Comparison of ENCODE assay signal across 3 cellular contexts in the genomic region with DNA sequence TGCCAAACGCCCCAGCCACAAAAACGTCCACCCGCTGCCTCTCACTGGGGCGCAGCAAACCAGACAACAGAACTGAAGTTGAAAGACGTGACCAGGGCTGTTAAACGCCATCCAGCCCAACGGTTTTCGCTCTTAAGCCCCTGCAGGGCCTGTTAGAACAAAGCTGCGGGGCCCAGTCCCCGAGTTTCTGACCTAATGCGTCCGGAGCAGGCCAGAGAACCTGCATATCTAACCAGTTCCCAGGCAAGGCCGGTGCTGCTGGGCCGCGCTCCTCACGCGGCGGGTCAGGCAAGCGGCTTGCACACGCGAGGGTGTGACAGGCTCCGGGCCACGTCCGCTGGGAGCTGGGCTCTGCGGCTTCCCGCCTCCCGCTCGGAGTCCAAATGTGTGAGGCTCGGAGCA.
TF ChIP-seq lines count a peak whose summit lies in the region.

No MANE protein-coding gene starts in this region.

TF ChIP-seq in SK-N-SH, 30 proteins besides CTCF, POLR2A, EP300 and RAD21 (continues in another document):
- TF ChIP-seq MEF2A (IDR thresholded peaks at IDR 0.05; ENCODE audit: borderline replicate concordance, low read depth) = no peak
- no peak for TF ChIP-seq RCOR1 (IDR thresholded peaks at IDR 0.05; ENCODE audit: low read length)
- no peak for TF ChIP-seq TAF1 (IDR thresholded peaks at IDR 0.05; ENCODE audit: borderline replicate concordance, low read depth, low read length)
- TF ChIP-seq ELF1 (IDR thresholded peaks at IDR 0.05) = no peak
- TF ChIP-seq, protein P1, sequence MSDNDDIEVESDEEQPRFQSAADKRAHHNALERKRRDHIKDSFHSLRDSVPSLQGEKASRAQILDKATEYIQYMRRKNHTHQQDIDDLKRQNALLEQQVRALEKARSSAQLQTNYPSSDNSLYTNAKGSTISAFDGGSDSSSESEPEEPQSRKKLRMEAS (IDR thresholded peaks at IDR 0.05; ENCODE audit: low read depth) = no peak
- no peak for TF ChIP-seq TEAD4 (IDR thresholded peaks at IDR 0.05; ENCODE audit: borderline replicate concordance, insufficient read depth)
- TF ChIP-seq TCF12 (IDR thresholded peaks at IDR 0.05) = no peak
- TF ChIP-seq, protein P2, sequence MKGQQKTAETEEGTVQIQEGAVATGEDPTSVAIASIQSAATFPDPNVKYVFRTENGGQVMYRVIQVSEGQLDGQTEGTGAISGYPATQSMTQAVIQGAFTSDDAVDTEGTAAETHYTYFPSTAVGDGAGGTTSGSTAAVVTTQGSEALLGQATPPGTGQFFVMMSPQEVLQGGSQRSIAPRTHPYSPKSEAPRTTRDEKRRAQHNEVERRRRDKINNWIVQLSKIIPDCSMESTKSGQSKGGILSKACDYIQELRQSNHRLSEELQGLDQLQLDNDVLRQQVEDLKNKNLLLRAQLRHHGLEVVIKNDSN (IDR thresholded peaks at IDR 0.05; ENCODE audit: borderline replicate concordance, low read depth) = no peak
- no peak for TF ChIP-seq YY1 (IDR thresholded peaks at IDR 0.05; ENCODE audit: low read depth)
- no peak for TF ChIP-seq NFIC (IDR thresholded peaks at IDR 0.05; ENCODE audit: borderline replicate concordance)
- TF ChIP-seq, protein P3, sequence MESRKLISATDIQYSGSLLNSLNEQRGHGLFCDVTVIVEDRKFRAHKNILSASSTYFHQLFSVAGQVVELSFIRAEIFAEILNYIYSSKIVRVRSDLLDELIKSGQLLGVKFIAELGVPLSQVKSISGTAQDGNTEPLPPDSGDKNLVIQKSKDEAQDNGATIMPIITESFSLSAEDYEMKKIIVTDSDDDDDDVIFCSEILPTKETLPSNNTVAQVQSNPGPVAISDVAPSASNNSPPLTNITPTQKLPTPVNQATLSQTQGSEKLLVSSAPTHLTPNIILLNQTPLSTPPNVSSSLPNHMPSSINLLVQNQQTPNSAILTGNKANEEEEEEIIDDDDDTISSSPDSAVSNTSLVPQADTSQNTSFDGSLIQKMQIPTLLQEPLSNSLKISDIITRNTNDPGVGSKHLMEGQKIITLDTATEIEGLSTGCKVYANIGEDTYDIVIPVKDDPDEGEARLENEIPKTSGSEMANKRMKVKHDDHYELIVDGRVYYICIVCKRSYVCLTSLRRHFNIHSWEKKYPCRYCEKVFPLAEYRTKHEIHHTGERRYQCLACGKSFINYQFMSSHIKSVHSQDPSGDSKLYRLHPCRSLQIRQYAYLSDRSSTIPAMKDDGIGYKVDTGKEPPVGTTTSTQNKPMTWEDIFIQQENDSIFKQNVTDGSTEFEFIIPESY (IDR thresholded peaks at IDR 0.05; ENCODE audit: borderline replicate concordance, low read depth) = no peak
- no peak for TF ChIP-seq FOSL2 (IDR thresholded peaks at IDR 0.05; ENCODE audit: borderline replicate concordance, low read depth)
- no peak for TF ChIP-seq RFX5 (IDR thresholded peaks at IDR 0.05; ENCODE audit: low read length)
- no peak for TF ChIP-seq FOXM1 (IDR thresholded peaks at IDR 0.05; ENCODE audit: low read depth)
- TF ChIP-seq NRF1 (IDR thresholded peaks at IDR 0.05; ENCODE audit: low read depth, low read length) = no peak
- TF ChIP-seq, protein P4, sequence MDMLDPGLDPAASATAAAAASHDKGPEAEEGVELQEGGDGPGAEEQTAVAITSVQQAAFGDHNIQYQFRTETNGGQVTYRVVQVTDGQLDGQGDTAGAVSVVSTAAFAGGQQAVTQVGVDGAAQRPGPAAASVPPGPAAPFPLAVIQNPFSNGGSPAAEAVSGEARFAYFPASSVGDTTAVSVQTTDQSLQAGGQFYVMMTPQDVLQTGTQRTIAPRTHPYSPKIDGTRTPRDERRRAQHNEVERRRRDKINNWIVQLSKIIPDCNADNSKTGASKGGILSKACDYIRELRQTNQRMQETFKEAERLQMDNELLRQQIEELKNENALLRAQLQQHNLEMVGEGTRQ (IDR thresholded peaks at IDR 0.05; ENCODE audit: borderline replicate concordance, low read depth, low read length) = no peak

TF ChIP-seq in SK-N-SH treated with all-trans-retinoic acid at 6 μM for 48 hours, 23 proteins besides CTCF, POLR2A, EP300 and RAD21 (continued from another document and continues in another):
- TF ChIP-seq ZNF8 (CRISPR knock-in tag; IDR thresholded peaks at IDR 0.05) = no peak
- TF ChIP-seq, protein P5, sequence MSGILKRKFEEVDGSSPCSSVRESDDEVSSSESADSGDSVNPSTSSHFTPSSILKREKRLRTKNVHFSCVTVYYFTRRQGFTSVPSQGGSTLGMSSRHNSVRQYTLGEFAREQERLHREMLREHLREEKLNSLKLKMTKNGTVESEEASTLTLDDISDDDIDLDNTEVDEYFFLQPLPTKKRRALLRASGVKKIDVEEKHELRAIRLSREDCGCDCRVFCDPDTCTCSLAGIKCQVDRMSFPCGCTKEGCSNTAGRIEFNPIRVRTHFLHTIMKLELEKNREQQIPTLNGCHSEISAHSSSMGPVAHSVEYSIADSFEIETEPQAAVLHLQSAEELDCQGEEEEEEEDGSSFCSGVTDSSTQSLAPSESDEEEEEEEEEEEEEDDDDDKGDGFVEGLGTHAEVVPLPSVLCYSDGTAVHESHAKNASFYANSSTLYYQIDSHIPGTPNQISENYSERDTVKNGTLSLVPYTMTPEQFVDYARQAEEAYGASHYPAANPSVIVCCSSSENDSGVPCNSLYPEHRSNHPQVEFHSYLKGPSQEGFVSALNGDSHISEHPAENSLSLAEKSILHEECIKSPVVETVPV (CRISPR knock-in tag; IDR thresholded peaks at IDR 0.05) = no peak
- TF ChIP-seq, protein P6, sequence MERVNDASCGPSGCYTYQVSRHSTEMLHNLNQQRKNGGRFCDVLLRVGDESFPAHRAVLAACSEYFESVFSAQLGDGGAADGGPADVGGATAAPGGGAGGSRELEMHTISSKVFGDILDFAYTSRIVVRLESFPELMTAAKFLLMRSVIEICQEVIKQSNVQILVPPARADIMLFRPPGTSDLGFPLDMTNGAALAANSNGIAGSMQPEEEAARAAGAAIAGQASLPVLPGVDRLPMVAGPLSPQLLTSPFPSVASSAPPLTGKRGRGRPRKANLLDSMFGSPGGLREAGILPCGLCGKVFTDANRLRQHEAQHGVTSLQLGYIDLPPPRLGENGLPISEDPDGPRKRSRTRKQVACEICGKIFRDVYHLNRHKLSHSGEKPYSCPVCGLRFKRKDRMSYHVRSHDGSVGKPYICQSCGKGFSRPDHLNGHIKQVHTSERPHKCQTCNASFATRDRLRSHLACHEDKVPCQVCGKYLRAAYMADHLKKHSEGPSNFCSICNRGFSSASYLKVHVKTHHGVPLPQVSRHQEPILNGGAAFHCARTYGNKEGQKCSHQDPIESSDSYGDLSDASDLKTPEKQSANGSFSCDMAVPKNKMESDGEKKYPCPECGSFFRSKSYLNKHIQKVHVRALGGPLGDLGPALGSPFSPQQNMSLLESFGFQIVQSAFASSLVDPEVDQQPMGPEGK (CRISPR knock-in tag; IDR thresholded peaks at IDR 0.05; ENCODE audit: borderline replicate concordance) = no peak
- no peak for TF ChIP-seq ZNF565 (CRISPR knock-in tag; conservative IDR thresholded peaks at IDR 0.05; ENCODE audit: low read depth)
- TF ChIP-seq ZFP30 (CRISPR knock-in tag; IDR thresholded peaks at IDR 0.05) = no peak
- no peak for TF ChIP-seq GLIS3 (CRISPR knock-in tag; IDR thresholded peaks at IDR 0.05)
- no peak for TF ChIP-seq BACH2 (CRISPR knock-in tag; IDR thresholded peaks at IDR 0.05; ENCODE audit: borderline replicate concordance)
- no peak for TF ChIP-seq ARNTL (CRISPR knock-in tag; IDR thresholded peaks at IDR 0.05; ENCODE audit: borderline replicate concordance, low read depth)
- TF ChIP-seq, protein P7, sequence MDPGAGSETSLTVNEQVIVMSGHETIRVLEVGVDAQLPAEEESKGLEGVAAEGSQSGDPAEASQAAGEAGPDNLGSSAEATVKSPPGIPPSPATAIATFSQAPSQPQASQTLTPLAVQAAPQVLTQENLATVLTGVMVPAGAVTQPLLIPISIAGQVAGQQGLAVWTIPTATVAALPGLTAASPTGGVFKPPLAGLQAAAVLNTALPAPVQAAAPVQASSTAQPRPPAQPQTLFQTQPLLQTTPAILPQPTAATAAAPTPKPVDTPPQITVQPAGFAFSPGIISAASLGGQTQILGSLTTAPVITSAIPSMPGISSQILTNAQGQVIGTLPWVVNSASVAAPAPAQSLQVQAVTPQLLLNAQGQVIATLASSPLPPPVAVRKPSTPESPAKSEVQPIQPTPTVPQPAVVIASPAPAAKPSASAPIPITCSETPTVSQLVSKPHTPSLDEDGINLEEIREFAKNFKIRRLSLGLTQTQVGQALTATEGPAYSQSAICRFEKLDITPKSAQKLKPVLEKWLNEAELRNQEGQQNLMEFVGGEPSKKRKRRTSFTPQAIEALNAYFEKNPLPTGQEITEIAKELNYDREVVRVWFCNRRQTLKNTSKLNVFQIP (CRISPR knock-in tag; IDR thresholded peaks at IDR 0.05; ENCODE audit: borderline replicate concordance, low read depth) = no peak
- no peak for TF ChIP-seq ZC3H10 (CRISPR knock-in tag; IDR thresholded peaks at IDR 0.05)
- no peak for TF ChIP-seq PPARA (CRISPR knock-in tag; IDR thresholded peaks at IDR 0.05; ENCODE audit: borderline replicate concordance)
- no peak for TF ChIP-seq TOX (CRISPR knock-in tag; IDR thresholded peaks at IDR 0.05; ENCODE audit: borderline replicate concordance)
- TF ChIP-seq ZNF70 (CRISPR knock-in tag; IDR thresholded peaks at IDR 0.05) = no peak
- TF ChIP-seq RARB (CRISPR knock-in tag; IDR thresholded peaks at IDR 0.05) = no peak
- no peak for TF ChIP-seq OSR1 (CRISPR knock-in tag; IDR thresholded peaks at IDR 0.05)

TF ChIP-seq in WTC11, 78 proteins besides CTCF, POLR2A, EP300 and RAD21 (continued from another document and continues in another):
- TF ChIP-seq FOXP1 (CRISPR knock-in tag; IDR thresholded peaks at IDR 0.05; ENCODE audit: borderline replicate concordance) = peak; percentile 65; the same call in 1 of the 2 replicates
- no peak for TF ChIP-seq MXD4 (CRISPR knock-in tag; IDR thresholded peaks at IDR 0.05; ENCODE audit: borderline replicate concordance)
- TF ChIP-seq, protein P8, sequence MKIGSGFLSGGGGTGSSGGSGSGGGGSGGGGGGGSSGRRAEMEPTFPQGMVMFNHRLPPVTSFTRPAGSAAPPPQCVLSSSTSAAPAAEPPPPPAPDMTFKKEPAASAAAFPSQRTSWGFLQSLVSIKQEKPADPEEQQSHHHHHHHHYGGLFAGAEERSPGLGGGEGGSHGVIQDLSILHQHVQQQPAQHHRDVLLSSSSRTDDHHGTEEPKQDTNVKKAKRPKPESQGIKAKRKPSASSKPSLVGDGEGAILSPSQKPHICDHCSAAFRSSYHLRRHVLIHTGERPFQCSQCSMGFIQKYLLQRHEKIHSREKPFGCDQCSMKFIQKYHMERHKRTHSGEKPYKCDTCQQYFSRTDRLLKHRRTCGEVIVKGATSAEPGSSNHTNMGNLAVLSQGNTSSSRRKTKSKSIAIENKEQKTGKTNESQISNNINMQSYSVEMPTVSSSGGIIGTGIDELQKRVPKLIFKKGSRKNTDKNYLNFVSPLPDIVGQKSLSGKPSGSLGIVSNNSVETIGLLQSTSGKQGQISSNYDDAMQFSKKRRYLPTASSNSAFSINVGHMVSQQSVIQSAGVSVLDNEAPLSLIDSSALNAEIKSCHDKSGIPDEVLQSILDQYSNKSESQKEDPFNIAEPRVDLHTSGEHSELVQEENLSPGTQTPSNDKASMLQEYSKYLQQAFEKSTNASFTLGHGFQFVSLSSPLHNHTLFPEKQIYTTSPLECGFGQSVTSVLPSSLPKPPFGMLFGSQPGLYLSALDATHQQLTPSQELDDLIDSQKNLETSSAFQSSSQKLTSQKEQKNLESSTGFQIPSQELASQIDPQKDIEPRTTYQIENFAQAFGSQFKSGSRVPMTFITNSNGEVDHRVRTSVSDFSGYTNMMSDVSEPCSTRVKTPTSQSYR (CRISPR knock-in tag; IDR thresholded peaks at IDR 0.05) = no peak
- TF ChIP-seq, protein P9, sequence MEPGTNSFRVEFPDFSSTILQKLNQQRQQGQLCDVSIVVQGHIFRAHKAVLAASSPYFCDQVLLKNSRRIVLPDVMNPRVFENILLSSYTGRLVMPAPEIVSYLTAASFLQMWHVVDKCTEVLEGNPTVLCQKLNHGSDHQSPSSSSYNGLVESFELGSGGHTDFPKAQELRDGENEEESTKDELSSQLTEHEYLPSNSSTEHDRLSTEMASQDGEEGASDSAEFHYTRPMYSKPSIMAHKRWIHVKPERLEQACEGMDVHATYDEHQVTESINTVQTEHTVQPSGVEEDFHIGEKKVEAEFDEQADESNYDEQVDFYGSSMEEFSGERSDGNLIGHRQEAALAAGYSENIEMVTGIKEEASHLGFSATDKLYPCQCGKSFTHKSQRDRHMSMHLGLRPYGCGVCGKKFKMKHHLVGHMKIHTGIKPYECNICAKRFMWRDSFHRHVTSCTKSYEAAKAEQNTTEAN (CRISPR knock-in tag; IDR thresholded peaks at IDR 0.05) = peak; percentile 79; the same call in 1 of the 2 replicates
- TF ChIP-seq, protein P1 (CRISPR knock-in tag; IDR thresholded peaks at IDR 0.05) = peak; percentile 71; the same call in 1 of the 2 replicates
- no peak for TF ChIP-seq SOX15 (CRISPR knock-in tag; IDR thresholded peaks at IDR 0.05)
- TF ChIP-seq TEAD1 (CRISPR knock-in tag; IDR thresholded peaks at IDR 0.05) = no peak
- no peak for TF ChIP-seq ZNF317 (CRISPR knock-in tag; IDR thresholded peaks at IDR 0.05; ENCODE audit: borderline replicate concordance, low read depth)
- TF ChIP-seq, protein P10, sequence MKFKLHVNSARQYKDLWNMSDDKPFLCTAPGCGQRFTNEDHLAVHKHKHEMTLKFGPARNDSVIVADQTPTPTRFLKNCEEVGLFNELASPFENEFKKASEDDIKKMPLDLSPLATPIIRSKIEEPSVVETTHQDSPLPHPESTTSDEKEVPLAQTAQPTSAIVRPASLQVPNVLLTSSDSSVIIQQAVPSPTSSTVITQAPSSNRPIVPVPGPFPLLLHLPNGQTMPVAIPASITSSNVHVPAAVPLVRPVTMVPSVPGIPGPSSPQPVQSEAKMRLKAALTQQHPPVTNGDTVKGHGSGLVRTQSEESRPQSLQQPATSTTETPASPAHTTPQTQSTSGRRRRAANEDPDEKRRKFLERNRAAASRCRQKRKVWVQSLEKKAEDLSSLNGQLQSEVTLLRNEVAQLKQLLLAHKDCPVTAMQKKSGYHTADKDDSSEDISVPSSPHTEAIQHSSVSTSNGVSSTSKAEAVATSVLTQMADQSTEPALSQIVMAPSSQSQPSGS (CRISPR knock-in tag; IDR thresholded peaks at IDR 0.05; ENCODE audit: borderline replicate concordance, low read depth) = no peak
